Comparison of ENCODE assay signal across 8 cellular contexts in the genomic region with DNA sequence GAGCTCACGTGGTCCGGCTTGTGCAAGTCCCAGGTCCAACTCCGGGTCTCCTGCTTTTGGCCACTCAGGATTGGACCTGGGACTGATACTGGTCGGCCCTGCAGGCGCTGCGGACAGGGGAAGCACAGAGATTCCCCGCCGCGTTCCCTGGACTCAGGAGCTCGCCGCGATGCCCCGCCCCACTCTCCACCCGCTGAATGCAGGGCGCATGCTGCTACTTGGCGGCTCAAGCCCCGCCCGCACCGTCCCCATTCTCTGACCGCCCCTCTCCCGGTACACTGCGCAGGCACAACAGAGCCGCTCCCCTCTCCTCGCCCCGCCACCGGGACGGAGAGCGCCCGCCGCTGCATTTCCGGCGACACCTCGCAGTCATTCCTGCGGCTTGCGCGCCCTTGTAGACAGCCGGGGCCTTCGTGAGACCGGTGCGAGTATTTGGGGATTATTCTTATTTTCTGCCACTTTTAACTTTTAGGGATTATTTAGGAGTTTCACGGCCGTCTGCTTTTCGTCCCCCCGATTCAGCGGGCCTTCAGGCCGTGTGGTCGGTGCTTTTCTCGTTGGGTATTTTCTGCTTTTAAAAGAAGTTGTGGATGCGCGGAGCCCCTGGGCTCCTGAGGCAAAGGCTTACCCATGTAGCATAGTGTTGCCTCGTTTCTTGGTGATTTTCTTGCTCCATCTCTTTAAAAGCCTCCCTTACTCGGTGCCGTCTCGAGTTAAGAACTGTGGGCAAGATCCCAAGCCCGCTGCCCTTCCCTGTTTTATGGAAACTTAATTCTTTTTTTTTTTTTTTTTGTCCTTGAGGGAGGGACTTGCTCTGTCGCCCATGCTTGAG. TPM values are rescaled to one million over a fixed set of nuclear protein-coding genes. Genes with fewer than 3 reads are reported as not detected.
DNase-seq lines count a peak whose midpoint lies in the region; ATAC-seq and TF ChIP-seq lines count a peak whose summit lies in the region.

TSS of gene TMEM14C (plus strand) at position 251 of the 832 bp plus-strand sequence. CDS start 1,544 bp downstream, outside the sequence.

- DNase-seq in HAP-1 (ENCODE audit: low spot score in 2 of 2) (peak; percentile 97 to 99), MM.1S (peak; percentile 91), SJCRH30 (peak; percentile 94 to 96), foreskin keratinocyte (peak; percentile 83 to 93)
- peak; percentile 28 to 63 (median 46) for DNase-seq in activated naive CD4-positive, alpha-beta T cell (lab: John Stamatoyannopoulos, UW)

- H3K36me3 ChIP-seq in ES-I3 (ENCODE audit: insufficient read depth, low read length) (no peaks in the 10 kb centered on the region; the same call in none of the 2 replicates), HAP-1 (replicated peaks) (peaks cover 10% of the 10 kb centered on the region), MM.1S (replicated peaks; ENCODE audit: insufficient read depth, low read length) (no peaks in the 10 kb centered on the region), SJCRH30 (no peaks in the 10 kb centered on the region), neuron (ENCODE audit: insufficient read depth, low read length) (peaks cover 25% of the 10 kb centered on the region), subcutaneous abdominal adipose tissue (ENCODE audit: control insufficient read depth in 5 of 5, insufficient read depth in 5 of 5, low read length in 5 of 5) (peaks cover 0 to 28% (median 12%) of the 10 kb centered on the region in 5 donors)

- H3K4me3 ChIP-seq in HAP-1: peak within 1 kb of the TSS; percentile 48
- peak within 1 kb of the TSS; percentile 68 for H3K4me3 ChIP-seq in MM.1S (ENCODE audit: low read length)
- peak within 1 kb of the TSS; percentile 67 for H3K4me3 ChIP-seq in SJCRH30
- H3K4me3 ChIP-seq in neuron (ENCODE audit: low read length): peak within 1 kb of the TSS; percentile 92
- peak within 1 kb of the TSS; percentile 83 to 93 (median 85) for H3K4me3 ChIP-seq in subcutaneous abdominal adipose tissue (ENCODE audit: low read depth in 1 of 5, low read length in 5 of 5)

- peak within 1 kb of the TSS; percentile 98 for H3K4me2 ChIP-seq in MM.1S (ENCODE audit: low read depth, low read length)

- H2AFZ ChIP-seq in MM.1S (ENCODE audit: low read length) (peak within 1 kb of the TSS; percentile 79), neuron (ENCODE audit: low read depth, low read length) (peak within 1 kb of the TSS; percentile 68)

- TF ChIP-seq CTCF in MM.1S (IDR thresholded peaks at IDR 0.05; ENCODE audit: low read length): no peak
- TF ChIP-seq CTCF in foreskin keratinocyte (conservative IDR thresholded peaks at IDR 0.05): no peak

- no peaks in the 10 kb centered on the region for H4K20me1 ChIP-seq in MM.1S (ENCODE audit: insufficient read depth, low read length)

- peak; percentile 96 for ATAC-seq in foreskin keratinocyte

- peaks cover 14% of the 10 kb centered on the region; the same call in 1 of the 2 replicates for H3F3A ChIP-seq in MM.1S (ENCODE audit: insufficient read depth, low read length)

- no peaks in the 10 kb centered on the region for H3K9me2 ChIP-seq in MM.1S (replicated peaks; ENCODE audit: insufficient read depth, low read length)

- H3K9ac ChIP-seq in ES-I3 (ENCODE audit: low read depth, low read length) (peak within 1 kb of the TSS; percentile 90), MM.1S (ENCODE audit: low read length) (peak within 1 kb of the TSS; percentile 65), subcutaneous abdominal adipose tissue (ENCODE audit: low read length in 5 of 5) (peak within 1 kb of the TSS; percentile 84 to 94 (median 89))

- in situ Hi-C loops in HAP-1 (cut with MboI; ENCODE audit: low sequenced_read_pairs): no loop called here

- H3K27me3 ChIP-seq in HAP-1 (ENCODE audit: low read depth): no peaks in the 10 kb centered on the region
- H3K27me3 ChIP-seq in MM.1S (replicated peaks; ENCODE audit: insufficient read depth, low read length): no peaks in the 10 kb centered on the region
- H3K27me3 ChIP-seq in SJCRH30: no peaks in the 10 kb centered on the region
- H3K27me3 ChIP-seq in foreskin keratinocyte: no peaks in the 10 kb centered on the region
- no peaks in the 10 kb centered on the region for H3K27me3 ChIP-seq in neuron (ENCODE audit: insufficient read depth, low read length)
- no peaks in the 10 kb centered on the region for H3K27me3 ChIP-seq in subcutaneous abdominal adipose tissue (ENCODE audit: control insufficient read depth in 5 of 5, insufficient read depth in 4 of 5, low read length in 5 of 5)

- H3K9me3 ChIP-seq in ES-I3 (ENCODE audit: control insufficient read depth, insufficient read depth, low read length): peaks cover 10% of the 10 kb centered on the region; the same call in 1 of the 2 replicates
- peaks cover 14% of the 10 kb centered on the region for H3K9me3 ChIP-seq in HAP-1
- no peaks in the 10 kb centered on the region for H3K9me3 ChIP-seq in MM.1S (replicated peaks; ENCODE audit: insufficient read depth, low read length)
- H3K9me3 ChIP-seq in SJCRH30 (replicated peaks): no peaks in the 10 kb centered on the region
- H3K9me3 ChIP-seq in neuron (ENCODE audit: low read length): peaks cover 5% of the 10 kb centered on the region
- H3K9me3 ChIP-seq in subcutaneous abdominal adipose tissue (ENCODE audit: control insufficient read depth in 5 of 5, low read length in 5 of 5): peaks cover 0 to 3% (median 0%) of the 10 kb centered on the region in 5 donors

- H3K27ac ChIP-seq in MM.1S (ENCODE audit: low read length) (peak within 1 kb of the TSS; percentile 63; the same call in 1 of the 2 replicates), SJCRH30 (peak within 1 kb of the TSS; percentile 79), foreskin keratinocyte (peak within 1 kb of the TSS; percentile 69), subcutaneous abdominal adipose tissue (ENCODE audit: low read depth, low read length) (peak within 1 kb of the TSS; percentile 90)

- H3K79me2 ChIP-seq in MM.1S (ENCODE audit: low read length): no peaks in the 10 kb centered on the region

- H3K4me1 ChIP-seq in ES-I3 (ENCODE audit: insufficient read depth, low read length) (peaks cover 9% of the 10 kb centered on the region), HAP-1 (peaks cover 21% of the 10 kb centered on the region), MM.1S (ENCODE audit: low read length) (no peaks in the 10 kb centered on the region; the same call in 1 of the 2 replicates), SJCRH30 (0 out of 2 replicates have a peak, but pooled peaks cover 2% of the 10 kb centered on the region), foreskin keratinocyte (no peaks in the 10 kb centered on the region), neuron (ENCODE audit: insufficient read depth, low read length) (peaks cover 18% of the 10 kb centered on the region), subcutaneous abdominal adipose tissue (ENCODE audit: control insufficient read depth in 5 of 5, insufficient read depth in 5 of 5, low read length in 5 of 5) (peaks cover 4 to 40% (median 33%) of the 10 kb centered on the region in 5 donors)

RNA-seq across cellular contexts. Expression of gene TMEM14C, which starts in this region (rescaled TPM):
- 92.3 and 97.2 TPM in 2 replicates for total RNA-seq in SJCRH30 (2014; rRNA removed; shearing (Covaris generic))
- total RNA-seq in foreskin keratinocyte: 146 and 179 TPM in 2 replicates
- polyA plus RNA-seq in foreskin keratinocyte: 196 and 220 TPM in 2 replicates

Comparison
In these comparisons a context has a peak if more than half of its experiments do, and no peak if none do; other contexts are left out.
1. Peak in every context shown above with its lines: DNase-seq, ATAC-seq, H3K4me3 ChIP-seq and H3K27ac ChIP-seq.
2. DNase-seq: peak in every context shown above with its lines; median percentile 98 in HAP-1; 95 in SJCRH30; 91 in MM.1S; 88 in foreskin keratinocyte; 46 in activated naive CD4-positive, alpha-beta T cell.